11 cellular contexts compared by ENCODE assay signal in genomic region chr16:69073181-69073669, GRCh38. TPM values are rescaled to one million over a fixed set of nuclear protein-coding genes. Genes with fewer than 3 reads are reported as not detected.
DNase-seq lines count a peak whose midpoint lies in the region; ATAC-seq lines count a peak whose summit lies in the region.
"Had no signal": no experiment of that assay in that cellular context is flagged by ENCODE, and none has a peak within 500 bp of the region (broad histone marks: within the 10 kb centered on the region; RNA-seq: fewer than 3 reads in every experiment).

No MANE protein-coding gene starts in this region.

- H3K4me1 ChIP-seq in SJSA1 (replicated peaks): peaks cover 23% of the 10 kb centered on the region
- peaks cover 24% of the 10 kb centered on the region for H3K4me1 ChIP-seq in skeletal muscle satellite cell (ENCODE audit: control insufficient read depth, insufficient read depth, low read length)

- ATAC-seq in GM21737 (IDR thresholded peaks at IDR 0.05; ENCODE audit: unreplicated experiment) (no peak), HG02973 (IDR thresholded peaks at IDR 0.05; ENCODE audit: unreplicated experiment) (no peak)
- ATAC-seq: GM12878 had no signal

- H3K27me3 ChIP-seq in SJSA1 (replicated peaks) (no peaks in the 10 kb centered on the region), skeletal muscle satellite cell (ENCODE audit: control insufficient read depth, insufficient read depth, low read length) (no peaks in the 10 kb centered on the region)
- H3K27me3 ChIP-seq: dorsolateral prefrontal cortex had no signal

- peak overlapping the region; percentile 46 for H3K4me2 ChIP-seq in skeletal muscle satellite cell (ENCODE audit: low read length)

- H3K9me3 ChIP-seq in SJSA1 (replicated peaks): no peaks in the 10 kb centered on the region
- no peaks in the 10 kb centered on the region for H3K9me3 ChIP-seq in skeletal muscle satellite cell (replicated peaks; ENCODE audit: low read length)

- H3K4me3 ChIP-seq in SJSA1 (no peak overlapping the region), skeletal muscle satellite cell (ENCODE audit: low read length) (no peak overlapping the region)
- H3K4me3 ChIP-seq: dorsolateral prefrontal cortex, GM12878 had no signal

- H3K27ac ChIP-seq in SJSA1: peak overlapping the region; percentile 45
- H3K27ac ChIP-seq: dorsolateral prefrontal cortex had no signal

- DNase-seq in H4 (ENCODE audit: low spot score) (peak; percentile 75), SJSA1 (ENCODE audit: low read depth in 1 of 2, low spot score in 2 of 2) (peak; percentile 62 to 68), fibroblast of the conjunctiva (ENCODE audit: low read depth) (peak; percentile 43), SIG-M5 treated with dmso at 0.1 percent for 504 hours (lab: John Stamatoyannopoulos, UW; ENCODE audit: unreplicated experiment) (no peak), NCI-H1436 treated with DMSO at 0.1 percent for 48 hours (lab: John Stamatoyannopoulos, UW) (no peak)
- DNase-seq: activated CD8-positive, alpha-beta memory T cell treated with anti-CD3 and anti-CD28 coated beads, Interleukin-2, amount 50 U/mL, for 4 hours had no signal

- H3K36me3 ChIP-seq in SJSA1 (no peaks in the 10 kb centered on the region), skeletal muscle satellite cell (ENCODE audit: insufficient read depth, low read length) (no peaks in the 10 kb centered on the region)

- no peak overlapping the region for H3K9ac ChIP-seq in skeletal muscle satellite cell (ENCODE audit: low read depth, low read length)

RNA-seq across cellular contexts. Expression of gene HAS3, which starts 32.2 kb away (rescaled TPM):
- total RNA-seq in H4 (2014; rRNA removed; shearing (Covaris generic)): 0.45 TPM in 1 of 2 replicates, not detected in the other
- total RNA-seq in SJSA1 (2014; rRNA removed; shearing (Covaris generic)): 0.58 and 1.4 TPM in 2 replicates
- under 0.01 and 0.44 TPM in 2 replicates for total RNA-seq in skeletal muscle satellite cell (2012; rRNA removed)

RNA-seq across cellular contexts. Expression of gene CHTF8, which starts 59.2 kb away (rescaled TPM):
- total RNA-seq in H4 (2014; rRNA removed; shearing (Covaris generic)): 59.1 and 59.3 TPM in 2 replicates
- total RNA-seq in SJSA1 (2014; rRNA removed; shearing (Covaris generic)): 37.6 and 43.1 TPM in 2 replicates
- 67.4 and 83.0 TPM in 2 replicates for total RNA-seq in skeletal muscle satellite cell (2012; rRNA removed)

RNA-seq across cellular contexts. Expression of gene UTP4, which starts 59.2 kb away (rescaled TPM):
- 16.3 and 22.7 TPM in 2 replicates for total RNA-seq in H4 (2014; rRNA removed; shearing (Covaris generic))
- 20.2 and 28.1 TPM in 2 replicates for total RNA-seq in SJSA1 (2014; rRNA removed; shearing (Covaris generic))
- 18.3 and 22.5 TPM in 2 replicates for total RNA-seq in skeletal muscle satellite cell (2012; rRNA removed)

Comparison
In these comparisons a context has a peak if more than half of its experiments do, and no peak if none do; other contexts are left out.
1. DNase-seq: peak in H4 (single experiment), SJSA1 (2 of 2) and fibroblast of the conjunctiva (single experiment); none in SIG-M5 treated with dmso at 0.1 percent for 504 hours (single experiment) and NCI-H1436 treated with DMSO at 0.1 percent for 48 hours (single experiment).